ENCODE assay signal across 1 cellular context in the genomic region with DNA sequence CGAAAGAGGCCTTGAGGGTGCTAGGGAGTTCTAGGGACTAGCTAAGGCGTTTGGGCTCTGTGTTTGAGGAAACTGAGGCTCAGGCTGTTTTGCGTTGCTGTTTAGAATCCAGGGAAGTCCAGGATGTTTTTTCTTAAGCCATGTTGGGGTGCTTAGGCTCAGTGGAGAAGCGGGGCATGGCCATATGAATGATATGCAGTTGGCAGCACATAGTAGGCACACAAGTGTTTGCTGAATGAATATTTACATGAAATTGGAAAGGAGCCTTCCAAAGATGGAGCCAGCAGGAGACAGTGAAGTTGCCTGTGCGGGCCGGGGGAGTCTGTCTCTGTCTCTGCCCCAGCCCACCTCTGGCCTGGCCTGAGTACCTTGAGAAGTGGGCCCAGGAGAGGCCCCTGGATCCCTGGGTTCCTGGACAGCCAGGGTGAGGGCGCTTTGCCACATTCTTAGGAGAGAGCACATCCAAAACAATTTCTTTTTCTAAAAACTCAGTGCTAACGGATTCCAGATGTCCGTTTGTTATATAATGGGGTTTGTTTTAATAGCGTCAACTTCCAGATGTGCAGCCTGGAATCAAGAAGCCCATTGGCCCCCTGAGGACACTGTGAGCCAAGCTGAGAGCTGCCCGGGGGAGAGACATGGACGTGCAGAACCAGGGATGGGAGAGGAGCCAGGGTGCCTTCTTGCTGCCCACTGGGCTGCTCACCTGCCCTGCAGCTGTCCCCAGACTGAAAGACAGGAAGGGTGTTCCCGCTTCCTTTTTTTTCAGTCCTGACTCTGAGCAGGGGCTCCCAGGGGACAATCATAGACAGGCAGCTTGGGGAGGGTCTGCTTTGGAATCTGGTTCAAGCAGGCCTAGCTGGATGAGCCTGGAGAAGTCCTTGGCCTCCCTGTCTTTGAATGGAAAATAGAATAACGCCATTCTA.
TF ChIP-seq lines count a peak whose summit lies in the region.

No MANE protein-coding gene starts in this region.

TF ChIP-seq in IMR-90, 13 proteins besides CTCF, POLR2A, EP300 and RAD21:
- TF ChIP-seq RCOR1 (IDR thresholded peaks at IDR 0.05; ENCODE audit: insufficient replicate concordance, low read length) (no peak), MAZ (IDR thresholded peaks at IDR 0.05; ENCODE audit: borderline replicate concordance, low read depth, low read length) (no peak), CHD1 (IDR thresholded peaks at IDR 0.05; ENCODE audit: low read depth, low read length) (no peak), RFX5 (IDR thresholded peaks at IDR 0.05; ENCODE audit: low read depth, low read length) (no peak), BHLHE40 (IDR thresholded peaks at IDR 0.05; ENCODE audit: low read depth, low read length) (no peak), NFE2L2 (IDR thresholded peaks at IDR 0.05; ENCODE audit: low read depth, low read length) (no peak), FOS (IDR thresholded peaks at IDR 0.05; ENCODE audit: low read depth, low read length) (no peak), SMC3 (IDR thresholded peaks at IDR 0.05; ENCODE audit: low read depth, low read length) (no peak), MAFK (IDR thresholded peaks at IDR 0.05; ENCODE audit: low read depth, low read length) (no peak), CEBPB (IDR thresholded peaks at IDR 0.05; ENCODE audit: low read depth, low read length) (no peak), MXI1 (IDR thresholded peaks at IDR 0.05; ENCODE audit: borderline replicate concordance, low read depth, low read length) (no peak)
- TF ChIP-seq, protein P1, sequence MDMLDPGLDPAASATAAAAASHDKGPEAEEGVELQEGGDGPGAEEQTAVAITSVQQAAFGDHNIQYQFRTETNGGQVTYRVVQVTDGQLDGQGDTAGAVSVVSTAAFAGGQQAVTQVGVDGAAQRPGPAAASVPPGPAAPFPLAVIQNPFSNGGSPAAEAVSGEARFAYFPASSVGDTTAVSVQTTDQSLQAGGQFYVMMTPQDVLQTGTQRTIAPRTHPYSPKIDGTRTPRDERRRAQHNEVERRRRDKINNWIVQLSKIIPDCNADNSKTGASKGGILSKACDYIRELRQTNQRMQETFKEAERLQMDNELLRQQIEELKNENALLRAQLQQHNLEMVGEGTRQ (IDR thresholded peaks at IDR 0.05; ENCODE audit: low read depth, low read length), result no peak
- TF ChIP-seq, protein P2, sequence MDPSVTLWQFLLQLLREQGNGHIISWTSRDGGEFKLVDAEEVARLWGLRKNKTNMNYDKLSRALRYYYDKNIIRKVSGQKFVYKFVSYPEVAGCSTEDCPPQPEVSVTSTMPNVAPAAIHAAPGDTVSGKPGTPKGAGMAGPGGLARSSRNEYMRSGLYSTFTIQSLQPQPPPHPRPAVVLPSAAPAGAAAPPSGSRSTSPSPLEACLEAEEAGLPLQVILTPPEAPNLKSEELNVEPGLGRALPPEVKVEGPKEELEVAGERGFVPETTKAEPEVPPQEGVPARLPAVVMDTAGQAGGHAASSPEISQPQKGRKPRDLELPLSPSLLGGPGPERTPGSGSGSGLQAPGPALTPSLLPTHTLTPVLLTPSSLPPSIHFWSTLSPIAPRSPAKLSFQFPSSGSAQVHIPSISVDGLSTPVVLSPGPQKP (IDR thresholded peaks at IDR 0.05; ENCODE audit: borderline replicate concordance, low read depth, low read length), result no peak
